12 cellular contexts compared by ENCODE assay signal in genomic region chr10:108465871-108466641, GRCh38.
A peak's percentile ranks its signal among the peaks of the same experiment; 100 is the strongest.
DNase-seq lines count a peak whose midpoint lies in the region; ATAC-seq and TF ChIP-seq lines count a peak whose summit lies in the region.
"Had no signal": no experiment of that assay in that cellular context is flagged by ENCODE, and none has a peak within 500 bp of the region (broad histone marks: within the 10 kb centered on the region; RNA-seq: fewer than 3 reads in every experiment).

No MANE protein-coding gene starts in this region.

- H2AFZ ChIP-seq in fibroblast of lung (ENCODE audit: low read length), result peak overlapping the region; percentile 49

- no peaks in the 10 kb centered on the region for H3K79me2 ChIP-seq in fibroblast of lung (ENCODE audit: control insufficient read depth, insufficient read depth, low read length)

- H3K9ac ChIP-seq in fibroblast of lung (ENCODE audit: insufficient read depth, low read length), result peak overlapping the region; percentile 2
- H3K9ac ChIP-seq: BLaER1 had no signal

- no peaks in the 10 kb centered on the region for H3K36me3 Mint-ChIP-seq in activated CD8-positive, alpha-beta T cell treated with anti-CD3 and anti-CD28 coated beads for 36 hours (ENCODE audit: low read depth)
- no peaks in the 10 kb centered on the region for H3K36me3 Mint-ChIP-seq in activated CD8-positive, alpha-beta T cell treated with anti-CD3 and anti-CD28 coated beads, Interleukin-2, amount 10 ng/mL, durations not matched to agents 7 days and 5 days (ENCODE audit: low read depth)

- POLR2A ChIA-PET in activated CD8-positive, alpha-beta T cell treated with anti-CD3 and anti-CD28 coated beads for 36 hours (lab: Charles Lee), result no interaction called here
- POLR2A ChIA-PET in activated CD8-positive, alpha-beta T cell treated with anti-CD3 and anti-CD28 coated beads, Interleukin-2, amount 10 ng/mL, durations not matched to agents 7 days and 5 days (lab: Charles Lee), result no interaction called here

- peaks cover 2% of the 10 kb centered on the region for H3K4me1 Mint-ChIP-seq in activated CD8-positive, alpha-beta T cell treated with anti-CD3 and anti-CD28 coated beads for 36 hours (ENCODE audit: low read depth)
- H3K4me1 Mint-ChIP-seq in activated CD8-positive, alpha-beta T cell treated with anti-CD3 and anti-CD28 coated beads, Interleukin-2, amount 10 ng/mL, durations not matched to agents 7 days and 5 days (ENCODE audit: low read depth), result no peaks in the 10 kb centered on the region

- H3K36me3 ChIP-seq in fibroblast of lung (ENCODE audit: control insufficient read depth, insufficient read depth, low read length) (no peaks in the 10 kb centered on the region), upper lobe of right lung (no peaks in the 10 kb centered on the region)
- H3K36me3 ChIP-seq: BLaER1, neutrophil had no signal

- no peaks in the 10 kb centered on the region for H4K20me1 ChIP-seq in fibroblast of lung (ENCODE audit: control insufficient read depth, extremely low read depth, insufficient read depth, low read length)
- H4K20me1 ChIP-seq: BLaER1 had no signal

- peaks cover 3% of the 10 kb centered on the region for H3K9me3 Mint-ChIP-seq in activated CD8-positive, alpha-beta T cell treated with anti-CD3 and anti-CD28 coated beads for 36 hours
- H3K9me3 Mint-ChIP-seq in activated CD8-positive, alpha-beta T cell treated with anti-CD3 and anti-CD28 coated beads, Interleukin-2, amount 10 ng/mL, durations not matched to agents 7 days and 5 days (ENCODE audit: insufficient read depth), result no peaks in the 10 kb centered on the region

- peak overlapping the region; percentile 21 to 60 (median 50) for H3K4me3 ChIP-seq in fibroblast of lung (replicated peaks in 1 of 4; ENCODE audit: control extremely low read depth in 1 of 4, insufficient read depth in 1 of 4, low read depth in 3 of 4, low read length in 4 of 4)
- peak overlapping the region; percentile 13 for H3K4me3 ChIP-seq in mononuclear cell (ENCODE audit: low read length)
- H3K4me3 ChIP-seq in upper lobe of right lung, result peak overlapping the region; percentile 52
- H3K4me3 ChIP-seq: BLaER1 had no signal

- no peak for TF ChIP-seq CTCF in activated CD8-positive, alpha-beta T cell treated with anti-CD3 and anti-CD28 coated beads for 36 hours (IDR thresholded peaks at IDR 0.05)
- TF ChIP-seq CTCF in fibroblast of lung (conservative IDR thresholded peaks at IDR 0.05 in 1 of 2, IDR thresholded peaks at IDR 0.05 in 1 of 2; ENCODE audit: low read depth in 1 of 2, low read length in 2 of 2) (no peak), upper lobe of right lung (IDR thresholded peaks at IDR 0.05) (no peak)

- H3K9me3 ChIP-seq in fibroblast of lung (ENCODE audit: control insufficient read depth, insufficient read depth, low read depth, low read length) (no peaks in the 10 kb centered on the region), mononuclear cell (ENCODE audit: low read depth, low read length) (no peaks in the 10 kb centered on the region), upper lobe of right lung (no peaks in the 10 kb centered on the region)
- H3K9me3 ChIP-seq: neutrophil had no signal

- no peak overlapping the region for H3K4me3 Mint-ChIP-seq in activated CD8-positive, alpha-beta T cell treated with anti-CD3 and anti-CD28 coated beads for 36 hours
- no peak overlapping the region for H3K4me3 Mint-ChIP-seq in activated CD8-positive, alpha-beta T cell treated with anti-CD3 and anti-CD28 coated beads, Interleukin-2, amount 10 ng/mL, durations not matched to agents 7 days and 5 days

- CTCF ChIA-PET in activated CD8-positive, alpha-beta T cell treated with anti-CD3 and anti-CD28 coated beads for 36 hours (lab: Charles Lee), result no interaction called here
- CTCF ChIA-PET in activated CD8-positive, alpha-beta T cell treated with anti-CD3 and anti-CD28 coated beads, Interleukin-2, amount 10 ng/mL, durations not matched to agents 7 days and 5 days (lab: Charles Lee), result no interaction called here

- H3K4me2 ChIP-seq in fibroblast of lung (ENCODE audit: extremely low read depth, insufficient read depth, low read length), result peak overlapping the region; percentile 78
- H3K4me2 ChIP-seq: BLaER1 had no signal

- DNase-seq in activated CD8-positive, alpha-beta T cell treated with anti-CD3 and anti-CD28 coated beads for 36 hours, result peak; percentile 5
- no peak for DNase-seq in activated CD8-positive, alpha-beta T cell treated with anti-CD3 and anti-CD28 coated beads, Interleukin-2, amount 10 ng/mL, durations not matched to agents 7 days and 5 days
- DNase-seq in fibroblast of lung (ENCODE audit: low read depth in 2 of 2), result peak in 1 of 2 donors; percentile 43
- peak; percentile 73 for DNase-seq in upper lobe of right lung
- DNase-seq in OCI-M2 (lab: John Stamatoyannopoulos, UW; ENCODE audit: unreplicated experiment), result no peak
- DNase-seq: GOT3, NCI-H187 treated with DMSO at 0.1 percent for 48 hours had no signal

- H3K27me3 ChIP-seq in fibroblast of lung (ENCODE audit: control insufficient read depth, insufficient read depth, low read length), result no peaks in the 10 kb centered on the region
- H3K27me3 ChIP-seq in mononuclear cell (ENCODE audit: insufficient read depth, low read length), result peaks cover 22% of the 10 kb centered on the region
- H3K27me3 ChIP-seq in upper lobe of right lung, result peaks cover 14% of the 10 kb centered on the region
- H3K27me3 ChIP-seq: BLaER1 had no signal

- H3K27ac ChIP-seq in fibroblast of lung (ENCODE audit: insufficient read depth, low read length) (no peak overlapping the region), upper lobe of right lung (no peak overlapping the region)
- H3K27ac ChIP-seq: BLaER1, neutrophil had no signal

- H3K4me1 ChIP-seq in fibroblast of lung (ENCODE audit: control insufficient read depth, extremely low read depth, insufficient read depth, low read length), result no peaks in the 10 kb centered on the region
- H3K4me1 ChIP-seq in mononuclear cell (ENCODE audit: insufficient read depth, low read length), result no peaks in the 10 kb centered on the region
- no peaks in the 10 kb centered on the region for H3K4me1 ChIP-seq in upper lobe of right lung
- H3K4me1 ChIP-seq: BLaER1 had no signal

- ATAC-seq in activated CD8-positive, alpha-beta T cell treated with anti-CD3 and anti-CD28 coated beads for 36 hours, result no peak
- no peak for ATAC-seq in activated CD8-positive, alpha-beta T cell treated with anti-CD3 and anti-CD28 coated beads, Interleukin-2, amount 10 ng/mL, durations not matched to agents 7 days and 5 days
- ATAC-seq in upper lobe of right lung (peak; percentile 86), HG03175 (IDR thresholded peaks at IDR 0.05; ENCODE audit: unreplicated experiment) (no peak), GM18858 (IDR thresholded peaks at IDR 0.05; ENCODE audit: unreplicated experiment) (no peak)

- intact Hi-C loops in activated CD8-positive, alpha-beta T cell treated with anti-CD3 and anti-CD28 coated beads for 36 hours (cut with micrococcal nuclease), result no loop called here
- intact Hi-C loops in upper lobe of right lung (cut with DNase I), result no loop called here

- peaks cover 11% of the 10 kb centered on the region for H3K27me3 Mint-ChIP-seq in activated CD8-positive, alpha-beta T cell treated with anti-CD3 and anti-CD28 coated beads for 36 hours
- peaks cover 2% of the 10 kb centered on the region for H3K27me3 Mint-ChIP-seq in activated CD8-positive, alpha-beta T cell treated with anti-CD3 and anti-CD28 coated beads, Interleukin-2, amount 10 ng/mL, durations not matched to agents 7 days and 5 days (ENCODE audit: low read depth)

- H3K27ac Mint-ChIP-seq in activated CD8-positive, alpha-beta T cell treated with anti-CD3 and anti-CD28 coated beads for 36 hours, result no peak overlapping the region
- no peak overlapping the region for H3K27ac Mint-ChIP-seq in activated CD8-positive, alpha-beta T cell treated with anti-CD3 and anti-CD28 coated beads, Interleukin-2, amount 10 ng/mL, durations not matched to agents 7 days and 5 days

Comparison
In these comparisons a context has a peak if more than half of its experiments do, and no peak if none do; other contexts are left out.
1. DNase-seq: peak in activated CD8-positive, alpha-beta T cell treated with anti-CD3 and anti-CD28 coated beads for 36 hours (single experiment) and upper lobe of right lung (single experiment); none in activated CD8-positive, alpha-beta T cell treated with anti-CD3 and anti-CD28 coated beads, Interleukin-2, amount 10 ng/mL, durations not matched to agents 7 days and 5 days (single experiment) and OCI-M2 (single experiment).
2. Peak in every context shown above with its lines, with median percentiles within 50 percentile points of each other: H3K4me3 ChIP-seq.